Comparison of ENCODE assay signal across 24 cellular contexts in genomic region chr5:93423333-93423714, GRCh38.
"Had no signal": no experiment of that assay in that cellular context is flagged by ENCODE, and none has a peak within 500 bp of the region (broad histone marks: within the 10 kb centered on the region; RNA-seq: fewer than 3 reads in every experiment).

No MANE protein-coding gene starts in this region.

- FAIRE-seq: kidney, TTC549 had no signal

- H3K9me3 ChIP-seq: heart right ventricle, neutrophil, ovary, prostate gland, right atrium auricular region, spleen, testis, vagina had no signal

- DNase-seq: activated CD4-positive, alpha-beta T cell treated with anti-CD3 and anti-CD28 coated beads for 1 hour; activated CD4-positive, alpha-beta T cell treated with anti-CD3 and anti-CD28 coated beads, Interleukin-2, amount 50 U/mL, for 1 hour; activated CD8-positive, alpha-beta T cell treated with anti-CD3 and anti-CD28 coated beads, Interleukin-2, amount 10 ng/mL, durations not matched to agents 7 days and 5 days; activated gamma-delta T cell treated with Interleukin-2 at 50 U/mL for 16 hours; brain microvascular endothelial cell; heart right ventricle; kidney; midbrain; natural killer cell; ovary; spleen; stimulated activated CD4-positive, alpha-beta T cell treated with anti-CD3 and anti-CD28 coated beads, Interleukin-4, amount 100 ng/mL, for 1 hour; stimulated activated naive CD4-positive, alpha-beta T cell; testis; WERI-Rb-1 had no signal

- H3K4me3 Mint-ChIP-seq: activated CD8-positive, alpha-beta T cell treated with anti-CD3 and anti-CD28 coated beads, Interleukin-2, amount 10 ng/mL, durations not matched to agents 7 days and 5 days; activated naive CD4-positive, alpha-beta T cell treated with anti-CD3 and anti-CD28 coated beads, Interleukin-2, amount 50 U/mL, for 24 hours; natural killer cell; type B pancreatic cell had no signal

- H3K4me1 Mint-ChIP-seq: activated naive CD4-positive, alpha-beta T cell treated with anti-CD3 and anti-CD28 coated beads, Interleukin-2, amount 50 U/mL, for 24 hours; natural killer cell had no signal

- H3K4me1 ChIP-seq: heart right ventricle, prostate gland, right atrium auricular region, spleen, testis had no signal

- H3K27me3 ChIP-seq: brain microvascular endothelial cell, neutrophil, ovary, right atrium auricular region, spleen, testis, vagina had no signal

- H3K27ac ChIP-seq: brain microvascular endothelial cell, epithelial cell of prostate, heart right ventricle, neutrophil, prostate gland, right atrium auricular region, spleen, testis, vagina, WERI-Rb-1 had no signal

- H3K27ac Mint-ChIP-seq: activated CD8-positive, alpha-beta T cell treated with anti-CD3 and anti-CD28 coated beads, Interleukin-2, amount 10 ng/mL, durations not matched to agents 7 days and 5 days; activated naive CD4-positive, alpha-beta T cell treated with anti-CD3 and anti-CD28 coated beads, Interleukin-2, amount 50 U/mL, for 24 hours; natural killer cell; type B pancreatic cell had no signal

- H3K4me3 ChIP-seq: heart right ventricle, lung, ovary, prostate gland, right atrium auricular region, spleen, testis, vagina had no signal

- H3K36me3 Mint-ChIP-seq: activated naive CD4-positive, alpha-beta T cell treated with anti-CD3 and anti-CD28 coated beads, Interleukin-2, amount 50 U/mL, for 24 hours; natural killer cell; type B pancreatic cell had no signal

- H3K9me3 Mint-ChIP-seq: activated naive CD4-positive, alpha-beta T cell treated with anti-CD3 and anti-CD28 coated beads, Interleukin-2, amount 50 U/mL, for 24 hours; type B pancreatic cell had no signal

- H3K36me3 ChIP-seq: brain microvascular endothelial cell, heart right ventricle, neutrophil, ovary, prostate gland, right atrium auricular region, spleen, vagina, WERI-Rb-1 had no signal
